25 cellular contexts compared by ENCODE assay signal in the genomic region with DNA sequence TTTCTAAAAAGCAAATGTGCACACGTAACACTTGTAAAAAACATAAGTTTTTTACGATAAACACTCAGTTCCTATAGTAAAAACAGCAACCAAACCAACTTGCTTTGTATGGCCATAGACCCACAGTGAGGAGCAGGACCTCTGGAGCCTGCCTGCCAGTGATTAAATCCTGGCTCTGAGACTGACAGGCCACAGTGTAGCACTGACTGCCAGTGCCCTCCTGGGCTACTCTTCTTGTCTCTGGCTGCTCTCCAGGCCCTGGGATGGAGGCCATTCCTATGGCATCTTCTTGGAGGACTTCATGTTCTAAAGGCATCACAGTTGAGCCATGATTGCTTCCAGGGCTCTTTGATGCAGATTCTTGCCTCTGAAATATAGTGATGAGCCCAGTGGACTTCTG. TPM values are rescaled to one million over a fixed set of nuclear protein-coding genes. Genes with fewer than 3 reads are reported as not detected.
"Had no signal": no experiment of that assay in that cellular context is flagged by ENCODE, and none has a peak within 500 bp of the region (broad histone marks: within the 10 kb centered on the region; RNA-seq: fewer than 3 reads in every experiment).

No MANE protein-coding gene starts in this region.

- H3K9me3 ChIP-seq: SK-N-SH had no signal

- H3K27ac ChIP-seq: HL-60, RWPE1 had no signal

- H3K4me2 ChIP-seq: SK-N-SH had no signal

- DNase-seq: KBM-7; MV-4-11; NCI-H1048; NCI-H1105; NCI-H1436 treated with DMSO at 0.1 percent for 48 hours; NCI-H1694; NCI-H187 treated with DMSO at 0.1 percent for 48 hours; NCI-H2029 treated with DMSO at 0.1 percent for 48 hours; NCI-H2171 treated with DMSO at 0.1 percent for 48 hours; NCI-H345; NCI-H446 treated with DMSO at 0.1 percent for 48 hours; NCI-H510A treated with DMSO at 0.1 percent for 48 hours; NCI-H526; NCI-H82; NK-92 treated with Interleukin-12 subunit alpha and Interleukin-12 subunit beta, amount 100 ng/mL, for 24 hours; PC-3; SIG-M5; SK-N-SH; SW 1271 had no signal

- FAIRE-seq: HTR-8/SVneo had no signal

- ATAC-seq: Panc1, PC-3 had no signal

- H3K27ac Mint-ChIP-seq: IgD-negative memory B cell had no signal

- H3K4me3 Mint-ChIP-seq: IgD-negative memory B cell had no signal

- H3K9ac ChIP-seq: SK-N-SH had no signal

- H3K27me3 Mint-ChIP-seq: IgD-negative memory B cell had no signal

RNA-seq across cellular contexts. Expression of a gene that starts 22.7 kb away (rescaled TPM):
- total RNA-seq: OCI-LY7 had no signal
